In genomic region chr16:3729161-3730112, GRCh38 we compare ENCODE assay signal across 16 cellular contexts.
"Had no signal": no experiment of that assay in that cellular context is flagged by ENCODE, and none has a peak within 500 bp of the region (broad histone marks: within the 10 kb centered on the region; RNA-seq: fewer than 3 reads in every experiment).

No MANE protein-coding gene starts in this region.

- DNase-seq: activated CD4-positive, alpha-beta T cell treated with anti-CD3 and anti-CD28 coated beads, Interleukin-2, amount 10 ng/mL, durations not matched to agents 24 days and 14 days; activated CD4-positive, CD25-positive, alpha-beta regulatory T cell; activated CD8-positive, alpha-beta memory T cell treated with anti-CD3 and anti-CD28 coated beads, Interleukin-2, amount 50 U/mL, for 48 hours; activated gamma-delta T cell; activated T-cell treated with anti-CD3 and anti-CD28 coated beads, Interleukin-2, amount 50 U/mL, for 72 hours; hypothalamus; nephron progenitor cell; stimulated activated CD4-positive, alpha-beta T cell treated with anti-CD3 and anti-CD28 coated beads, Interleukin-15, amount 100 ng/mL, for 24 hours; stimulated activated CD4-positive, alpha-beta T cell treated with anti-CD3 and anti-CD28 coated beads, Interleukin-4, amount 100 ng/mL, for 24 hours; stimulated activated naive CD4-positive, alpha-beta T cell treated with Interleukin-2 at 50 U/mL for 16 hours; SW 1271 had no signal

- H3K4me3 Mint-ChIP-seq: activated CD4-positive, alpha-beta T cell treated with anti-CD3 and anti-CD28 coated beads, Interleukin-2, amount 10 ng/mL, durations not matched to agents 24 days and 14 days; activated T-cell treated with anti-CD3 and anti-CD28 coated beads, Interleukin-2, amount 50 U/mL, for 72 hours; mesothelial cell of epicardium; nephron progenitor cell had no signal

- H3K9me3 ChIP-seq: esophagus muscularis mucosa, ovary, upper lobe of left lung had no signal

- H3K27ac Mint-ChIP-seq: activated CD4-positive, alpha-beta T cell treated with anti-CD3 and anti-CD28 coated beads, Interleukin-2, amount 10 ng/mL, durations not matched to agents 24 days and 14 days; activated T-cell treated with anti-CD3 and anti-CD28 coated beads, Interleukin-2, amount 50 U/mL, for 72 hours; mesothelial cell of epicardium had no signal

- H3K27ac ChIP-seq: esophagus muscularis mucosa, ovary, upper lobe of left lung had no signal

- H3K27me3 ChIP-seq: esophagus muscularis mucosa, ovary, upper lobe of left lung had no signal

- H3K9me3 Mint-ChIP-seq: activated CD4-positive, alpha-beta T cell treated with anti-CD3 and anti-CD28 coated beads, Interleukin-2, amount 10 ng/mL, durations not matched to agents 24 days and 14 days; activated T-cell treated with anti-CD3 and anti-CD28 coated beads, Interleukin-2, amount 50 U/mL, for 72 hours; mesothelial cell of epicardium; nephron progenitor cell had no signal

- H3K4me1 Mint-ChIP-seq: mesothelial cell of epicardium, nephron progenitor cell had no signal

- H3K4me1 ChIP-seq: esophagus muscularis mucosa, upper lobe of left lung had no signal

- H3K36me3 ChIP-seq: ovary had no signal

- H3K4me3 ChIP-seq: esophagus muscularis mucosa, lung, ovary, upper lobe of left lung had no signal

- H3K27me3 Mint-ChIP-seq: activated CD4-positive, alpha-beta T cell treated with anti-CD3 and anti-CD28 coated beads, Interleukin-2, amount 10 ng/mL, durations not matched to agents 24 days and 14 days had no signal

- ATAC-seq: activated T-cell treated with anti-CD3 and anti-CD28 coated beads, Interleukin-2, amount 50 U/mL, for 72 hours had no signal
